ENCODE assay signal across 1 cellular context in genomic region chr17:14575349-14575966, GRCh38.
TF ChIP-seq lines count a peak whose summit lies in the region.

No MANE protein-coding gene starts in this region.

TF ChIP-seq in A549, 52 proteins besides CTCF, POLR2A, EP300 and RAD21 (continued from another document):
- no peak for TF ChIP-seq PBX3 (IDR thresholded peaks at IDR 0.05)
